18 cellular contexts compared by ENCODE assay signal in genomic region chr7:156111-157007, GRCh38.
"Had no signal": no experiment of that assay in that cellular context is flagged by ENCODE, and none has a peak within 500 bp of the region (broad histone marks: within the 10 kb centered on the region; RNA-seq: fewer than 3 reads in every experiment).

No MANE protein-coding gene starts in this region.

- H3K4me3 ChIP-seq: cardiac muscle cell, tibial nerve, uterus had no signal

- H3K36me3 Mint-ChIP-seq: activated naive CD8-positive, alpha-beta T cell; natural killer cell had no signal

- H3K27me3 Mint-ChIP-seq: activated naive CD8-positive, alpha-beta T cell; stimulated activated naive CD8-positive, alpha-beta T cell treated with anti-CD3 and anti-CD28 coated beads, Interleukin-15, Interleukin-2, amounts not matched to agents 100 ng/mL and 50 ng/mL, for 24 hours had no signal

- H3K4me3 Mint-ChIP-seq: activated naive CD8-positive, alpha-beta T cell; effector memory CD8-positive, alpha-beta T cell; natural killer cell; stimulated activated naive CD8-positive, alpha-beta T cell treated with anti-CD3 and anti-CD28 coated beads, Interleukin-15, Interleukin-2, amounts not matched to agents 100 ng/mL and 50 ng/mL, for 24 hours; T-helper 1 cell treated with Interleukin-12 subunit alpha and Interleukin-12 subunit beta and Interleukin-4 antibody, amounts not matched to agents 30 μg/mL and 1 μg/mL, for 36 hours had no signal

- ATAC-seq: effector memory CD8-positive, alpha-beta T cell; natural killer cell; right cardiac atrium had no signal

- H3K9me3 Mint-ChIP-seq: effector memory CD8-positive, alpha-beta T cell; natural killer cell; stimulated activated naive CD8-positive, alpha-beta T cell treated with anti-CD3 and anti-CD28 coated beads, Interleukin-15, Interleukin-2, amounts not matched to agents 100 ng/mL and 50 ng/mL, for 24 hours; T-helper 1 cell treated with Interleukin-12 subunit alpha and Interleukin-12 subunit beta and Interleukin-4 antibody, amounts not matched to agents 30 μg/mL and 1 μg/mL, for 36 hours had no signal

- H3K4me1 ChIP-seq: uterus had no signal

- H3K9me3 ChIP-seq: tibial nerve, uterus had no signal

- H3K27ac Mint-ChIP-seq: activated naive CD8-positive, alpha-beta T cell; effector memory CD8-positive, alpha-beta T cell; natural killer cell; progenitor cell of endocrine pancreas; stimulated activated naive CD8-positive, alpha-beta T cell treated with anti-CD3 and anti-CD28 coated beads, Interleukin-15, Interleukin-2, amounts not matched to agents 100 ng/mL and 50 ng/mL, for 24 hours; T-helper 1 cell treated with Interleukin-12 subunit alpha and Interleukin-12 subunit beta and Interleukin-4 antibody, amounts not matched to agents 30 μg/mL and 1 μg/mL, for 36 hours had no signal

- H3K4me1 Mint-ChIP-seq: natural killer cell had no signal

- H3K27ac ChIP-seq: cardiac muscle cell, uterus had no signal

- H3K36me3 ChIP-seq: cardiac muscle cell, tibial nerve, uterus had no signal

- H3K27me3 ChIP-seq: cardiac muscle cell, tibial nerve, uterus had no signal

- DNase-seq: activated CD4-positive, CD25-positive, alpha-beta regulatory T cell treated with anti-CD3 and anti-CD28 coated beads, Interleukin-2, amount 50 U/mL, for 72 hours; activated CD8-positive, alpha-beta memory T cell treated with anti-CD3 and anti-CD28 coated beads for 24 hours; activated CD8-positive, alpha-beta memory T cell treated with anti-CD3 and anti-CD28 coated beads, Interleukin-2, amount 50 U/mL, for 48 hours; activated gamma-delta T cell; activated T-cell treated with anti-CD3 and anti-CD28 coated beads, Interleukin-2, amount 50 U/mL, for 48 hours; effector memory CD8-positive, alpha-beta T cell; natural killer cell; nucleus accumbens; stimulated activated CD4-positive, alpha-beta T cell treated with anti-CD3 and anti-CD28 coated beads, Interleukin-15, amount 100 ng/mL, for 24 hours; stimulated activated CD4-positive, alpha-beta T cell treated with anti-CD3 and anti-CD28 coated beads, Interleukin-2, amount 100 ng/mL, for 48 hours; uterus had no signal
